In genomic region chr3:31157893-31158620, GRCh38 we compare ENCODE assay signal across 1 cellular context.
TF ChIP-seq lines count a peak whose summit lies in the region.

No MANE protein-coding gene starts in this region.

TF ChIP-seq in HEK293, 187 proteins besides CTCF, POLR2A, EP300 and RAD21 (continued from another document):
- TF ChIP-seq, protein P1, sequence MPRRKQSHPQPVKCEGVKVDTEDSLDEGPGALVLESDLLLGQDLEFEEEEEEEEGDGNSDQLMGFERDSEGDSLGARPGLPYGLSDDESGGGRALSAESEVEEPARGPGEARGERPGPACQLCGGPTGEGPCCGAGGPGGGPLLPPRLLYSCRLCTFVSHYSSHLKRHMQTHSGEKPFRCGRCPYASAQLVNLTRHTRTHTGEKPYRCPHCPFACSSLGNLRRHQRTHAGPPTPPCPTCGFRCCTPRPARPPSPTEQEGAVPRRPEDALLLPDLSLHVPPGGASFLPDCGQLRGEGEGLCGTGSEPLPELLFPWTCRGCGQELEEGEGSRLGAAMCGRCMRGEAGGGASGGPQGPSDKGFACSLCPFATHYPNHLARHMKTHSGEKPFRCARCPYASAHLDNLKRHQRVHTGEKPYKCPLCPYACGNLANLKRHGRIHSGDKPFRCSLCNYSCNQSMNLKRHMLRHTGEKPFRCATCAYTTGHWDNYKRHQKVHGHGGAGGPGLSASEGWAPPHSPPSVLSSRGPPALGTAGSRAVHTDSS (tag by site-specific recombination; IDR thresholded peaks at IDR 0.05), result no peak
- TF ChIP-seq YY1 (tag by site-specific recombination; IDR thresholded peaks at IDR 0.05), result no peak
